In the genomic region with DNA sequence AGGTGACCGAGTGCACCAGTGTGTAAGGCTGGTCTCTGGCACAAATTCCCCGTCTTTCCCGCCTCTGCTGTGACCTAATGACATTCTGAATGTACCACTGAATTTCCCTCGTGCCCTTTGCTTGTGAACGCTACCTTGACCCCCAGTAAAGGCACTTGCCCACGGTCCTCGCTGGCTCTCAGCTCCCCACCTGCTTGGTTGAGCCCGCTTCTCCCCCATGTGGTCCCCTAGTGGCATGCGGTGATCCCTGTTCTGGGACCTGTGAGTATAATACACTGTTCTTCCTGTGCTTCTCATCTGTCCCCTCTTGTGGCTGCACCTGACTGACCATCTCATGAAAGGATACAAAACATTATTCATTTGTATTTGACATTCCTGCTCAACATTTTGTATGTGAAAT, we compare ENCODE assay signal across 15 cellular contexts.
"Had no signal": no experiment of that assay in that cellular context is flagged by ENCODE, and none has a peak within 500 bp of the region (broad histone marks: within the 10 kb centered on the region; RNA-seq: fewer than 3 reads in every experiment).

No MANE protein-coding gene starts in this region.

- H3K9me3 ChIP-seq: breast epithelium, heart right ventricle, upper lobe of right lung had no signal

- H3K4me1 ChIP-seq: breast epithelium, heart right ventricle, upper lobe of right lung had no signal

- H3K4me1 Mint-ChIP-seq: nephron had no signal

- H3K27me3 Mint-ChIP-seq: stimulated activated naive B cell treated with anti-CD40 and anti-IgM and Interleukin-4, amounts not matched to agents 10 μg/mL and 1 μg/mL and 100 μg/mL, for 72 hours had no signal

- H3K36me3 Mint-ChIP-seq: stimulated activated naive B cell treated with anti-CD40 and anti-IgM and Interleukin-4, amounts not matched to agents 10 μg/mL and 1 μg/mL and 100 μg/mL, for 72 hours had no signal

- H3K4me3 Mint-ChIP-seq: activated T-cell treated with anti-CD3 and anti-CD28 coated beads, Interleukin-2, amount 50 U/mL, for 72 hours; nephron; stimulated activated naive B cell treated with anti-CD40 and anti-IgM and Interleukin-4, amounts not matched to agents 10 μg/mL and 1 μg/mL and 100 μg/mL, for 72 hours had no signal

- H3K27ac ChIP-seq: breast epithelium, heart right ventricle, upper lobe of right lung had no signal

- DNase-seq: activated CD4-positive, alpha-beta T cell treated with anti-CD3 and anti-CD28 coated beads, Interleukin-2, amount 50 U/mL, for 4 hours; activated effector memory CD4-positive, alpha-beta T cell treated with anti-CD3 and anti-CD28 coated beads, Interleukin-2, amount 50 U/mL, for 16 hours; activated naive CD4-positive, alpha-beta T cell treated with anti-CD3 and anti-CD28 coated beads, Interleukin-2, amount 50 U/mL, for 16 hours; activated T-cell treated with anti-CD3 and anti-CD28 coated beads, Interleukin-2, amount 50 U/mL, for 72 hours; cortex of kidney; heart right ventricle; islet precursor cell; midbrain; nucleus accumbens; stimulated activated naive B cell treated with anti-CD40 and anti-IgM and Interleukin-4, amounts not matched to agents 10 μg/mL and 1 μg/mL and 100 μg/mL, for 72 hours; upper lobe of right lung had no signal

- H3K27ac Mint-ChIP-seq: activated T-cell treated with anti-CD3 and anti-CD28 coated beads, Interleukin-2, amount 50 U/mL, for 72 hours; nephron; stimulated activated naive B cell treated with anti-CD40 and anti-IgM and Interleukin-4, amounts not matched to agents 10 μg/mL and 1 μg/mL and 100 μg/mL, for 72 hours had no signal

- H3K4me3 ChIP-seq: breast epithelium, heart right ventricle, lung, upper lobe of right lung had no signal

- ATAC-seq: activated T-cell treated with anti-CD3 and anti-CD28 coated beads, Interleukin-2, amount 50 U/mL, for 72 hours; esophagus mucosa; heart right ventricle; stimulated activated naive B cell treated with anti-CD40 and anti-IgM and Interleukin-4, amounts not matched to agents 10 μg/mL and 1 μg/mL and 100 μg/mL, for 72 hours; upper lobe of right lung had no signal

- H3K27me3 ChIP-seq: breast epithelium, heart right ventricle, upper lobe of right lung had no signal

- H3K36me3 ChIP-seq: breast epithelium, heart right ventricle, upper lobe of right lung had no signal
